Comparison of ENCODE assay signal across 8 cellular contexts in the genomic region with DNA sequence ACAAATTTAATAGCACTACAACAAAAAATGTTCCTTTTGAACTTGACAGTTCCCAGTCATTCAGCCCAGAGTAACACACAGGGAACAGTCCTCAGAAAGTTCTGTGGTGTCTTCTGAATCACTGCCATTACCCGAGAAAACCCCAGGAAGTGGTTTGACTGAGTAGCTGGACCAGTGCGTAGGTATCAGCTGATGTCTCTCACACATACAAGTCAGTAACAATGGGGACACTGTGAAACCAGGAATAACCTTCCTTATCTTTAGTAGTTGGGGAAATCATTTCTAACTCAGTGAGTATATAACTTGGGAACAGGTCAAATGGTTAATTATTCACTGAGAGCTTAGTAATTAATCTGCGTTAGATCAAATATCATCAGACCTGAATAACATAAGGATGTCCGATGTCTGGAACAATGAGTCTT.
A peak's percentile ranks its signal among the peaks of the same experiment; 100 is the strongest.
DNase-seq lines count a peak whose midpoint lies in the region; ATAC-seq and TF ChIP-seq lines count a peak whose summit lies in the region.

No MANE protein-coding gene starts in this region.

- H3K27ac Mint-ChIP-seq in activated CD4-positive, alpha-beta T cell treated with anti-CD3 and anti-CD28 coated beads, Interleukin-2, amount 10 ng/mL, durations not matched to agents 24 days and 14 days = peak overlapping the region; percentile 66

- H4K20me1 ChIP-seq in fibroblast of lung (ENCODE audit: control insufficient read depth, extremely low read depth, insufficient read depth, low read length) = no peaks in the 10 kb centered on the region

- no peaks in the 10 kb centered on the region for H3K27me3 Mint-ChIP-seq in activated CD4-positive, alpha-beta T cell treated with anti-CD3 and anti-CD28 coated beads, Interleukin-2, amount 10 ng/mL, durations not matched to agents 24 days and 14 days

- peak overlapping the region; percentile 75 for H3K4me2 ChIP-seq in fibroblast of lung (ENCODE audit: extremely low read depth, insufficient read depth, low read length)

- DNase-seq in AG08395 (ENCODE audit: low spot score) (peak; percentile 89), fibroblast of lung (ENCODE audit: low read depth in 2 of 2) (peak; percentile 84 to 99), NCI-H1105 treated with DMSO at 0.1 percent for 48 hours (lab: John Stamatoyannopoulos, UW) (no peak), NCI-H1694 treated with DMSO at 0.1 percent for 48 hours (lab: John Stamatoyannopoulos, UW) (no peak)
- peak; percentile 87 for DNase-seq in activated CD4-positive, alpha-beta T cell treated with anti-CD3 and anti-CD28 coated beads, Interleukin-2, amount 10 ng/mL, durations not matched to agents 24 days and 14 days

- H3K9me3 ChIP-seq in fibroblast of lung (ENCODE audit: control insufficient read depth, insufficient read depth, low read depth, low read length) = no peaks in the 10 kb centered on the region

- H3K4me3 Mint-ChIP-seq in activated CD4-positive, alpha-beta T cell treated with anti-CD3 and anti-CD28 coated beads, Interleukin-2, amount 10 ng/mL, durations not matched to agents 24 days and 14 days = peak overlapping the region; percentile 78

- intact Hi-C loops in activated CD4-positive, alpha-beta T cell treated with anti-CD3 and anti-CD28 coated beads, Interleukin-2, amount 10 ng/mL, durations not matched to agents 24 days and 14 days (cut with micrococcal nuclease) = loop anchor here (1.0 to 5.0 kb wide), 4 partner anchors 13 to 40 kb away; no protein-coding TSS in a partner anchor

- peaks cover 77% of the 10 kb centered on the region for H3K4me1 Mint-ChIP-seq in activated CD4-positive, alpha-beta T cell treated with anti-CD3 and anti-CD28 coated beads, Interleukin-2, amount 10 ng/mL, durations not matched to agents 24 days and 14 days

- no peaks in the 10 kb centered on the region for H3K36me3 ChIP-seq in fibroblast of lung (ENCODE audit: control insufficient read depth, insufficient read depth, low read length)
- no peaks in the 10 kb centered on the region for H3K36me3 ChIP-seq in rectal smooth muscle tissue (ENCODE audit: control insufficient read depth, insufficient read depth, low read length)

- H2AFZ ChIP-seq in fibroblast of lung (ENCODE audit: low read length) = no peak overlapping the region

- H3K4me1 ChIP-seq in fibroblast of lung (ENCODE audit: control insufficient read depth, extremely low read depth, insufficient read depth, low read length) (peaks cover 6% of the 10 kb centered on the region), rectal smooth muscle tissue (ENCODE audit: control insufficient read depth, insufficient read depth, low read length) (no peaks in the 10 kb centered on the region)

- peaks cover 21% of the 10 kb centered on the region for H3K79me2 ChIP-seq in fibroblast of lung (ENCODE audit: control insufficient read depth, insufficient read depth, low read length)

- H3K27ac ChIP-seq in fibroblast of lung (ENCODE audit: insufficient read depth, low read length) (peak overlapping the region; percentile 78), rectal smooth muscle tissue (ENCODE audit: low read depth, low read length) (no peak overlapping the region)

- ATAC-seq in GM19324 (IDR thresholded peaks at IDR 0.05; ENCODE audit: low FRiP score, unreplicated experiment) = peak; percentile 70
- peak; percentile 86 for ATAC-seq in HG03354 (IDR thresholded peaks at IDR 0.05; ENCODE audit: poor library complexity, severe bottlenecking, unreplicated experiment)

- H3K9ac ChIP-seq in fibroblast of lung (ENCODE audit: insufficient read depth, low read length) (no peak overlapping the region), rectal smooth muscle tissue (ENCODE audit: low read length) (no peak overlapping the region)

- no peaks in the 10 kb centered on the region for H3K27me3 ChIP-seq in fibroblast of lung (ENCODE audit: control insufficient read depth, insufficient read depth, low read length)
- H3K27me3 ChIP-seq in rectal smooth muscle tissue (ENCODE audit: control insufficient read depth, insufficient read depth, low read length) = no peaks in the 10 kb centered on the region

- peaks cover 3% of the 10 kb centered on the region for H3K9me3 Mint-ChIP-seq in activated CD4-positive, alpha-beta T cell treated with anti-CD3 and anti-CD28 coated beads, Interleukin-2, amount 10 ng/mL, durations not matched to agents 24 days and 14 days

- no peak for TF ChIP-seq CTCF in fibroblast of lung (conservative IDR thresholded peaks at IDR 0.05 in 1 of 2, IDR thresholded peaks at IDR 0.05 in 1 of 2; ENCODE audit: low read depth in 1 of 2, low read length in 2 of 2)

- H3K4me3 ChIP-seq in fibroblast of lung (replicated peaks in 1 of 4; ENCODE audit: control extremely low read depth in 1 of 4, insufficient read depth in 1 of 4, low read depth in 3 of 4, low read length in 4 of 4) (peak overlapping the region in 2 of 4 experiments; percentile 3 to 8), rectal smooth muscle tissue (ENCODE audit: low read length) (peak overlapping the region; percentile 12)

- peaks cover 35% of the 10 kb centered on the region for H3K36me3 Mint-ChIP-seq in activated CD4-positive, alpha-beta T cell treated with anti-CD3 and anti-CD28 coated beads, Interleukin-2, amount 10 ng/mL, durations not matched to agents 24 days and 14 days (ENCODE audit: low read depth)

Comparison
In these comparisons a context has a peak if more than half of its experiments do, and no peak if none do; other contexts are left out.
1. DNase-seq: peak in AG08395 (single experiment), activated CD4-positive, alpha-beta T cell treated with anti-CD3 and anti-CD28 coated beads, Interleukin-2, amount 10 ng/mL, durations not matched to agents 24 days and 14 days (single experiment) and fibroblast of lung (2 of 2); none in NCI-H1105 treated with DMSO at 0.1 percent for 48 hours (single experiment) and NCI-H1694 treated with DMSO at 0.1 percent for 48 hours (single experiment).